Comparison of ENCODE assay signal across 23 cellular contexts in the genomic region with DNA sequence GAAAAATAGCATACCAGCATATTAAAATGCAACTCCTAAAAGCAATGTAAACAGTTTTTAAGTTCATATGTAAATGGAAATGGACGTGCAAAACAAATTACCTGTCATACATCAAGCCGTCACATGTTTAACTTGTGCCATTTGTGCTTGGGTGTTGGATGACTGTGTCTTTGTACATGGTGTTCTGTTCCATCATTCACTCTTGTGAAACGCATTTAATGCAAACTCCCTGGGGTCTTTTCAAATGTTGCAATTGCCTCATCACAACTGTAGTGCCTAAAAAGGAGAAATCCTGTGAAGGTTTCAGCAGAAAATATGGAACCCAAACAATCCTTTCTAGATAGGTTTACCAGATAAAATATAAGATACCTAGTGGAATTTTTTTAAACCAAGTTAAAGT. TPM values are rescaled to one million over a fixed set of nuclear protein-coding genes. Genes with fewer than 3 reads are reported as not detected.
"Had no signal": no experiment of that assay in that cellular context is flagged by ENCODE, and none has a peak within 500 bp of the region (broad histone marks: within the 10 kb centered on the region; RNA-seq: fewer than 3 reads in every experiment).

No MANE protein-coding gene starts in this region.

- H3K79me2 ChIP-seq: hepatocyte, parathyroid adenoma had no signal

- H3K27me3 ChIP-seq: colonic mucosa, esophagus squamous epithelium, hepatocyte, sigmoid colon had no signal

- DNase-seq: colonic mucosa; dermis blood vessel endothelial cell; esophagus squamous epithelium; foreskin keratinocyte; head of caudate nucleus; left colon; left ventricle myocardium superior; mesenchymal stem cell; midbrain; psoas muscle; retina; sigmoid colon; stimulated activated CD4-positive, alpha-beta T cell treated with anti-CD3 and anti-CD28 coated beads, Interleukin-2, amount 100 ng/mL, for 48 hours; stimulated activated naive CD4-positive, alpha-beta T cell treated with Interleukin-2 at 50 U/mL for 16 hours; trophoblast cell had no signal

- H3K27ac Mint-ChIP-seq: nephron had no signal

- H3K4me1 Mint-ChIP-seq: nephron had no signal

- H3K36me3 ChIP-seq: colonic mucosa had no signal

- H3K9me3 Mint-ChIP-seq: nephron had no signal

- H3K9me3 ChIP-seq: colonic mucosa, esophagus squamous epithelium, psoas muscle, sigmoid colon had no signal

- H3K27ac ChIP-seq: colonic mucosa, esophagus squamous epithelium, foreskin keratinocyte, hepatocyte, parathyroid adenoma, psoas muscle, sigmoid colon had no signal

- H3K4me3 Mint-ChIP-seq: nephron had no signal

- H3K4me1 ChIP-seq: colonic mucosa, esophagus squamous epithelium, foreskin keratinocyte, parathyroid adenoma, psoas muscle, sigmoid colon had no signal

- H3K4me2 ChIP-seq: hepatocyte, smooth muscle cell had no signal

- H2AFZ ChIP-seq: hepatocyte, parathyroid adenoma had no signal

- ATAC-seq: foreskin keratinocyte, left colon, left ventricle myocardium superior, psoas muscle had no signal

- H3K4me3 ChIP-seq: colonic mucosa, esophagus squamous epithelium, hepatocyte, lung, psoas muscle, sigmoid colon, smooth muscle cell had no signal

- H3K9ac ChIP-seq: parathyroid adenoma had no signal

RNA-seq across cellular contexts. Expression of gene PHOX2B, which starts 52.4 kb away (rescaled TPM):
- total RNA-seq: dermis blood vessel endothelial cell, epithelial cell of proximal tubule, esophagus squamous epithelium, foreskin keratinocyte, hepatocyte, kidney epithelial cell, left ventricle myocardium superior, lung, omental fat pad, psoas muscle had no signal
- polyA plus RNA-seq: foreskin keratinocyte, hepatocyte, lung, smooth muscle cell had no signal
